1 cellular context compared by ENCODE assay signal in the genomic region with DNA sequence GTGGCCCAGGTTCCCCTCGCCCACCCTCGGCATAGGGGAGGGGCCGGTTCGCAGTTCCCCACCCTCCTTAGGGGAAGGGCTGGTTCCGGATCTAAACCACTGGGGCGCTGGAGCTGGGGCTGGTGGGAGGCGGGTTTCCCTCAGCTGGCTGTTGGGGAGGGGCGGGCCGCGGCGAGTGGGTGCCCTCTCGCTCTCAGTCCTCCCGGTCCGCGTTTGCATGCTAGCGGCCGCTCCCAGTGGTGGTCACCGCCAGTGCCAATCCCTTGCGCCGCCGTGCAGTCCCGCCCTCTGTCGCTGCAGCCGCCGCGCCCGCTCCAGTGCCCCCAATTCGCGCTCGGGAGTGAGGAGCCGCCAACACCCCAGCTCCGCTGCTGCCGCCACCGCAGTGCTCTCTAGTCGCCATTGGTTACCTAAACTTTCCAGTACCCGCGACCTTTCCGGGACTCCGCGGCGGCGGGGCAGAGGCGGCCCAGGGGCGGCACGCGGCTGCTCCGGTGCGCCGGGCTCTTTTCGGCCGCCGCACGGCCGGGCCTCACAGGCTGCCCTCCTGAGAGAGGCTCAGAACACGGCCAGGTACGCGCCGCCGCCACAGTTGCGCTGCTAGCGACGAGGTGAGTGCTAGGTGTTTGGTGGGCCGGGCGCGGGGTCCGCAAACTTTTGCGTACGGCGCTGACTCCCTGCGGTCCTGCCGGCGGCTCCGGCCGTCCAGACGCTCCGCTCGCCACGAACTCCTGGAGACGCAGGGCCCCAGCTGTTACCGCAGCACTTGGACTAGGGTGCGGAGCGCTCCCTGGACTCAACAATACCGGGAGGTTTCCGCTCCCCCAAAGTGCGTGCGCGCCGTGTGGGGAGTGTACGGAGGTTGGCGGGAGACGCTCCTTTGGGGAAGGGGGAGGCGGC.
TF ChIP-seq lines count a peak whose summit lies in the region.

A gene (plus strand): TSS at position 326 of the 900 bp plus-strand sequence. CDS start 114,388 bp downstream, outside the sequence.

TF ChIP-seq in H1, 55 proteins besides CTCF, POLR2A, EP300 and RAD21:
- TF ChIP-seq MAFK (IDR thresholded peaks at IDR 0.05; ENCODE audit: low read depth, low read length) = no peak
- TF ChIP-seq ASH2L (IDR thresholded peaks at IDR 0.05; ENCODE audit: low read length) = peak; percentile 84
- TF ChIP-seq SIX5 (IDR thresholded peaks at IDR 0.05; ENCODE audit: low read depth, low read length) = no peak
- peak; percentile 64; the same call in 1 of the 2 replicates for TF ChIP-seq RBBP5 (IDR thresholded peaks at IDR 0.05; ENCODE audit: borderline replicate concordance, low read depth, low read length)
- TF ChIP-seq KDM5A (IDR thresholded peaks at IDR 0.05; ENCODE audit: low read length) = no peak
- TF ChIP-seq CBX8 (IDR thresholded peaks at IDR 0.05; ENCODE audit: borderline replicate concordance, low read depth, low read length) = no peak
- TF ChIP-seq TEAD4 (IDR thresholded peaks at IDR 0.05; ENCODE audit: low read depth, low read length) = no peak
- peak; percentile 47; the same call in 1 of the 2 replicates for TF ChIP-seq POLR2AphosphoS5 (IDR thresholded peaks at IDR 0.05; ENCODE audit: low read depth, low read length)
- TF ChIP-seq JUND (IDR thresholded peaks at IDR 0.05; ENCODE audit: low read length) = no peak
- TF ChIP-seq SP1 (IDR thresholded peaks at IDR 0.05; ENCODE audit: low read depth, low read length) = no peak
- TF ChIP-seq, protein P1, sequence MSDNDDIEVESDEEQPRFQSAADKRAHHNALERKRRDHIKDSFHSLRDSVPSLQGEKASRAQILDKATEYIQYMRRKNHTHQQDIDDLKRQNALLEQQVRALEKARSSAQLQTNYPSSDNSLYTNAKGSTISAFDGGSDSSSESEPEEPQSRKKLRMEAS (IDR thresholded peaks at IDR 0.05) = no peak
- TF ChIP-seq TCF12 (IDR thresholded peaks at IDR 0.05; ENCODE audit: low read depth, low read length) = no peak
- TF ChIP-seq TAF1 (IDR thresholded peaks at IDR 0.05; ENCODE audit: low read depth, low read length) = peak; percentile 56
- no peak for TF ChIP-seq JUN (IDR thresholded peaks at IDR 0.05; ENCODE audit: low read depth, low read length)
- TF ChIP-seq PHF8 (conservative IDR thresholded peaks at IDR 0.05; ENCODE audit: low read depth, low read length) = 0 out of 2 replicates have a peak, but pooled peaks have one; percentile 9
- TF ChIP-seq SP4 (IDR thresholded peaks at IDR 0.05; ENCODE audit: low read length) = no peak
- TF ChIP-seq RXRA (IDR thresholded peaks at IDR 0.05; ENCODE audit: insufficient read depth, low read depth, low read length) = no peak
- TF ChIP-seq BCL11A (IDR thresholded peaks at IDR 0.05; ENCODE audit: low read depth in 2 of 2, low read length in 2 of 2) = no peak
- TF ChIP-seq HDAC2 (IDR thresholded peaks at IDR 0.05; ENCODE audit: borderline replicate concordance in 1 of 2, low read depth in 2 of 2, low read length in 2 of 2) = no peak
- TF ChIP-seq CEBPB (IDR thresholded peaks at IDR 0.05; ENCODE audit: low read depth, low read length) = no peak
- no peak for TF ChIP-seq CBX5 (IDR thresholded peaks at IDR 0.05; ENCODE audit: low read depth, low read length)
- TF ChIP-seq, protein P2, sequence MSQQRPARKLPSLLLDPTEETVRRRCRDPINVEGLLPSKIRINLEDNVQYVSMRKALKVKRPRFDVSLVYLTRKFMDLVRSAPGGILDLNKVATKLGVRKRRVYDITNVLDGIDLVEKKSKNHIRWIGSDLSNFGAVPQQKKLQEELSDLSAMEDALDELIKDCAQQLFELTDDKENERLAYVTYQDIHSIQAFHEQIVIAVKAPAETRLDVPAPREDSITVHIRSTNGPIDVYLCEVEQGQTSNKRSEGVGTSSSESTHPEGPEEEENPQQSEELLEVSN (IDR thresholded peaks at IDR 0.05) = no peak
- no peak for TF ChIP-seq CREB1 (IDR thresholded peaks at IDR 0.05)
- no peak for TF ChIP-seq FOSL1 (IDR thresholded peaks at IDR 0.05; ENCODE audit: insufficient read depth, low read depth, low read length)
- no peak for TF ChIP-seq NRF1 (IDR thresholded peaks at IDR 0.05; ENCODE audit: low read depth, low read length)
- TF ChIP-seq SIN3A (conservative IDR thresholded peaks at IDR 0.05 in 1 of 2, IDR thresholded peaks at IDR 0.05 in 1 of 2; ENCODE audit: low read depth in 1 of 2, low read length in 2 of 2) = 0 out of 4 replicates have a peak, but pooled peaks of 1 of the 2 experiments have one; percentile 38
- TF ChIP-seq SIRT6 (IDR thresholded peaks at IDR 0.05; ENCODE audit: low read length) = no peak
- TF ChIP-seq, protein P3, sequence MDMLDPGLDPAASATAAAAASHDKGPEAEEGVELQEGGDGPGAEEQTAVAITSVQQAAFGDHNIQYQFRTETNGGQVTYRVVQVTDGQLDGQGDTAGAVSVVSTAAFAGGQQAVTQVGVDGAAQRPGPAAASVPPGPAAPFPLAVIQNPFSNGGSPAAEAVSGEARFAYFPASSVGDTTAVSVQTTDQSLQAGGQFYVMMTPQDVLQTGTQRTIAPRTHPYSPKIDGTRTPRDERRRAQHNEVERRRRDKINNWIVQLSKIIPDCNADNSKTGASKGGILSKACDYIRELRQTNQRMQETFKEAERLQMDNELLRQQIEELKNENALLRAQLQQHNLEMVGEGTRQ (IDR thresholded peaks at IDR 0.05; ENCODE audit: low read length) = no peak
- TF ChIP-seq BACH1 (IDR thresholded peaks at IDR 0.05; ENCODE audit: low read length) = no peak
- TF ChIP-seq, protein P4, sequence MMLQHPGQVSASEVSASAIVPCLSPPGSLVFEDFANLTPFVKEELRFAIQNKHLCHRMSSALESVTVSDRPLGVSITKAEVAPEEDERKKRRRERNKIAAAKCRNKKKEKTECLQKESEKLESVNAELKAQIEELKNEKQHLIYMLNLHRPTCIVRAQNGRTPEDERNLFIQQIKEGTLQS (IDR thresholded peaks at IDR 0.05; ENCODE audit: insufficient read depth, low read depth, low read length) = no peak
- TF ChIP-seq, protein P5, sequence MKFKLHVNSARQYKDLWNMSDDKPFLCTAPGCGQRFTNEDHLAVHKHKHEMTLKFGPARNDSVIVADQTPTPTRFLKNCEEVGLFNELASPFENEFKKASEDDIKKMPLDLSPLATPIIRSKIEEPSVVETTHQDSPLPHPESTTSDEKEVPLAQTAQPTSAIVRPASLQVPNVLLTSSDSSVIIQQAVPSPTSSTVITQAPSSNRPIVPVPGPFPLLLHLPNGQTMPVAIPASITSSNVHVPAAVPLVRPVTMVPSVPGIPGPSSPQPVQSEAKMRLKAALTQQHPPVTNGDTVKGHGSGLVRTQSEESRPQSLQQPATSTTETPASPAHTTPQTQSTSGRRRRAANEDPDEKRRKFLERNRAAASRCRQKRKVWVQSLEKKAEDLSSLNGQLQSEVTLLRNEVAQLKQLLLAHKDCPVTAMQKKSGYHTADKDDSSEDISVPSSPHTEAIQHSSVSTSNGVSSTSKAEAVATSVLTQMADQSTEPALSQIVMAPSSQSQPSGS (IDR thresholded peaks at IDR 0.05; ENCODE audit: low read length) = no peak
- no peak for TF ChIP-seq CTBP2 (IDR thresholded peaks at IDR 0.05; ENCODE audit: borderline replicate concordance, insufficient read depth, insufficient read length, low read length)
- TF ChIP-seq SRF (IDR thresholded peaks at IDR 0.05; ENCODE audit: low read depth, low read length) = no peak
- peak; percentile 29 for TF ChIP-seq KDM4A (IDR thresholded peaks at IDR 0.05; ENCODE audit: low read depth, low read length, severe bottlenecking)
